11 cellular contexts compared by ENCODE assay signal in genomic region chr18:55265916-55266488, GRCh38.
DNase-seq lines count a peak whose midpoint lies in the region; ATAC-seq and TF ChIP-seq lines count a peak whose summit lies in the region.
"Had no signal": no experiment of that assay in that cellular context is flagged by ENCODE, and none has a peak within 500 bp of the region (broad histone marks: within the 10 kb centered on the region; RNA-seq: fewer than 3 reads in every experiment).

No MANE protein-coding gene starts in this region.

- ATAC-seq in GM18517 (IDR thresholded peaks at IDR 0.05; ENCODE audit: unreplicated experiment) (peak; percentile 42), left ventricle myocardium superior (peak; percentile 24), HG03439 (IDR thresholded peaks at IDR 0.05; ENCODE audit: unreplicated experiment) (no peak)
- ATAC-seq in activated CD8-positive, alpha-beta memory T cell treated with anti-CD3 and anti-CD28 coated beads, Interleukin-2, amount 10 ng/mL, durations not matched to agents 7 days and 5 days, result no peak

- no peak overlapping the region for H2AFZ ChIP-seq in MM.1S (ENCODE audit: low read length)

- H3K27me3 Mint-ChIP-seq in activated CD8-positive, alpha-beta memory T cell treated with anti-CD3 and anti-CD28 coated beads, Interleukin-2, amount 10 ng/mL, durations not matched to agents 7 days and 5 days, result no peaks in the 10 kb centered on the region

- no peak overlapping the region for H3K4me3 ChIP-seq in HFF-Myc (replicated peaks; ENCODE audit: low read depth, low read length)
- no peak overlapping the region for H3K4me3 ChIP-seq in MM.1S (ENCODE audit: low read length)

- TF ChIP-seq CTCF in HFF-Myc (IDR thresholded peaks at IDR 0.05; ENCODE audit: low read depth, low read length, missing control alignments), result no peak
- no peak for TF ChIP-seq CTCF in MM.1S (IDR thresholded peaks at IDR 0.05; ENCODE audit: low read length)

- H3K79me2 ChIP-seq in MM.1S (ENCODE audit: low read length), result peaks cover 67% of the 10 kb centered on the region

- H3K9me2 ChIP-seq in MM.1S (replicated peaks; ENCODE audit: insufficient read depth, low read length), result no peaks in the 10 kb centered on the region

- peaks cover 73% of the 10 kb centered on the region for H3K4me1 ChIP-seq in MM.1S (ENCODE audit: low read length)

- peaks cover 8% of the 10 kb centered on the region; the same call in 1 of the 2 replicates for H3K36me3 ChIP-seq in MM.1S (replicated peaks; ENCODE audit: insufficient read depth, low read length)

- H3K4me3 Mint-ChIP-seq in activated CD8-positive, alpha-beta memory T cell treated with anti-CD3 and anti-CD28 coated beads, Interleukin-2, amount 10 ng/mL, durations not matched to agents 7 days and 5 days, result no peak overlapping the region
- H3K4me3 Mint-ChIP-seq: activated naive CD4-positive, alpha-beta T cell treated with anti-CD3 and anti-CD28 coated beads for 36 hours had no signal

- H3F3A ChIP-seq in MM.1S (ENCODE audit: insufficient read depth, low read length), result peaks cover 63% of the 10 kb centered on the region

- intact Hi-C loops in left ventricle myocardium superior (cut with micrococcal nuclease), result loop anchor here (10.0 kb wide), 1 partner anchor 59 kb away; no protein-coding TSS in a partner anchor

- H3K4me2 ChIP-seq in MM.1S (ENCODE audit: low read depth, low read length), result peak overlapping the region; percentile 62; the same call in 1 of the 2 replicates

- peak; percentile 93 for DNase-seq in HFF-Myc (ENCODE audit: extremely low read depth, low read depth)
- DNase-seq in MM.1S, result no peak
- DNase-seq in left ventricle myocardium superior, result no peak
- DNase-seq in activated CD8-positive, alpha-beta memory T cell treated with anti-CD3 and anti-CD28 coated beads, Interleukin-2, amount 10 ng/mL, durations not matched to agents 7 days and 5 days, result no peak
- no peak for DNase-seq in stimulated activated CD8-positive, alpha-beta memory T cell treated with anti-CD3 and anti-CD28 coated beads, Interleukin-4, amount 100 ng/mL, for 48 hours
- no peak for DNase-seq in erythroblast (lab: John Stamatoyannopoulos, UW)
- DNase-seq: activated naive CD4-positive, alpha-beta T cell treated with anti-CD3 and anti-CD28 coated beads for 36 hours; DMS 273 treated with DMSO at 0.1 percent for 48 hours; SIG-M5 had no signal

- CTCF ChIA-PET in activated CD8-positive, alpha-beta memory T cell treated with anti-CD3 and anti-CD28 coated beads, Interleukin-2, amount 10 ng/mL, durations not matched to agents 7 days and 5 days (lab: Charles Lee), result no interaction called here

- no peaks in the 10 kb centered on the region for H3K9me3 ChIP-seq in MM.1S (replicated peaks; ENCODE audit: insufficient read depth, low read length)

- H3K9me3 Mint-ChIP-seq in activated CD8-positive, alpha-beta memory T cell treated with anti-CD3 and anti-CD28 coated beads, Interleukin-2, amount 10 ng/mL, durations not matched to agents 7 days and 5 days (ENCODE audit: low read depth), result no peaks in the 10 kb centered on the region
- H3K9me3 Mint-ChIP-seq: activated naive CD4-positive, alpha-beta T cell treated with anti-CD3 and anti-CD28 coated beads for 36 hours had no signal

- TF ChIP-seq POLR2A in erythroblast (IDR thresholded peaks at IDR 0.05; ENCODE audit: low read length), result no peak

- no peaks in the 10 kb centered on the region for H4K20me1 ChIP-seq in MM.1S (ENCODE audit: insufficient read depth, low read length)

- peak overlapping the region; percentile 99; the same call in 1 of the 2 replicates for H3K27ac ChIP-seq in MM.1S (ENCODE audit: low read length)

- H3K27ac Mint-ChIP-seq in activated CD8-positive, alpha-beta memory T cell treated with anti-CD3 and anti-CD28 coated beads, Interleukin-2, amount 10 ng/mL, durations not matched to agents 7 days and 5 days, result no peak overlapping the region
- H3K27ac Mint-ChIP-seq: activated naive CD4-positive, alpha-beta T cell treated with anti-CD3 and anti-CD28 coated beads for 36 hours had no signal

- no peaks in the 10 kb centered on the region for H3K27me3 ChIP-seq in MM.1S (replicated peaks; ENCODE audit: insufficient read depth, low read length)

- no peaks in the 10 kb centered on the region for H3K36me3 Mint-ChIP-seq in activated CD8-positive, alpha-beta memory T cell treated with anti-CD3 and anti-CD28 coated beads, Interleukin-2, amount 10 ng/mL, durations not matched to agents 7 days and 5 days

- peaks cover 6% of the 10 kb centered on the region for H3K4me1 Mint-ChIP-seq in activated CD8-positive, alpha-beta memory T cell treated with anti-CD3 and anti-CD28 coated beads, Interleukin-2, amount 10 ng/mL, durations not matched to agents 7 days and 5 days

- no peak overlapping the region for H3K9ac ChIP-seq in MM.1S (ENCODE audit: low read length)

Comparison
In these comparisons a context has a peak if more than half of its experiments do, and no peak if none do; other contexts are left out.
1. ATAC-seq: peak in GM18517 (single experiment) and left ventricle myocardium superior (single experiment); none in activated CD8-positive, alpha-beta memory T cell treated with anti-CD3 and anti-CD28 coated beads, Interleukin-2, amount 10 ng/mL, durations not matched to agents 7 days and 5 days (single experiment) and HG03439 (single experiment).